ENCODE assay signal across 17 cellular contexts in the genomic region with DNA sequence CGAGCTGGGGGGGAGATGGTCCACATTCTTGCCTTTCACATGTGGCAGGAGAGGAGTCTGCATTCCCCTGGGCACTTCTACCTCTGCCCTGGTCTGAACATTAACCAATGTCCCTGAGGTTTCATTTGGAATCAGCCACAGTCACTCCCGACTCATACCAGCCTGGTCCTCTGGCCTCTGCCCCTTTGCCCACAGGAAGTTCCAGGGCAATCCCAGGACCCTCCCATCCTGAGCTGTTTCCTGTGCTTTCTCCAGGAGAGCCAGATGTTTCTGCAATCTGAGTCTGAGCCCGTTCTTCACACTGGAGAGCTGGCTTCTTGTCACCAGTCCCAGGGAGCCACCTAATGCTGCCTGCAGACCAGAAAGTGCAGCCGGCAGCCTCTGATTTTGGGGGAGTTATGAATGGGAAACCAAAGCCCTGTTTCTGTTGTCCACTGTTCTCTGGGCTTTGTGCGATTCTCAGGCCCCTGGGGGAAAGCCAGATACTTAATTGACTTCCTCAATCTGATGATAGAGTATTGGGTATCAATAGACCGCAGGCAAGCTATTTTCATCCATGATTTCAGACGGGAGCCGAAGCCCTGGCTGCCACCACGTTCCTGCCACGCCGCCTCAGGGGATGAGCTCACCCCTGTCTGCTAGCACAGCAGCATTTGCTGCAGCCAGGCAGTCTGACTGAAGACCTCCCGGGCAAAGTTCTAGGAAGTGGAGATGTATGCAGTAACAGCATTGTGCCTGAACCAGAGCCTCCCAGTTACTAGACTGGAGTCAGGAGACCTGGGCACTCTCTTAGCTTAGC.
A peak's percentile ranks its signal among the peaks of the same experiment; 100 is the strongest.
DNase-seq lines count a peak whose midpoint lies in the region; ATAC-seq and TF ChIP-seq lines count a peak whose summit lies in the region.
"Had no signal": no experiment of that assay in that cellular context is flagged by ENCODE, and none has a peak within 500 bp of the region (broad histone marks: within the 10 kb centered on the region; RNA-seq: fewer than 3 reads in every experiment).

No MANE protein-coding gene starts in this region.

- H3K27me3 ChIP-seq in right atrium auricular region (no peaks in the 10 kb centered on the region), spleen (replicated peaks in 1 of 7) (peaks cover 0 to 72% (median 3%) of the 10 kb centered on the region in 7 donors)

- H3K4me3 ChIP-seq in right atrium auricular region (no peak overlapping the region), fibroblast of villous mesenchyme (ENCODE audit: low read depth, low read length) (no peak overlapping the region), spleen (no peak overlapping the region)
- H3K4me3 ChIP-seq: esophagus muscularis mucosa, SJSA1, transverse colon had no signal

- TF ChIP-seq POLR2A in spleen (IDR thresholded peaks at IDR 0.05) = no peak

- H3K9me3 ChIP-seq in right atrium auricular region (no peaks in the 10 kb centered on the region), spleen (no peaks in the 10 kb centered on the region)
- H3K9me3 ChIP-seq: esophagus muscularis mucosa, SJSA1, transverse colon had no signal

- no peaks in the 10 kb centered on the region for H3K36me3 ChIP-seq in right atrium auricular region
- H3K36me3 ChIP-seq in spleen = no peaks in the 10 kb centered on the region
- H3K36me3 ChIP-seq: esophagus muscularis mucosa, SJSA1, transverse colon had no signal

- DNase-seq in right atrium auricular region (ENCODE audit: low spot score) = peak; percentile 68
- DNase-seq in left ventricle myocardium superior = no peak
- peak; percentile 39 for DNase-seq in SKM-1 treated with dmso at 0.1 percent for 144 hours (lab: John Stamatoyannopoulos, UW; ENCODE audit: unreplicated experiment)
- peak; percentile 37 for DNase-seq in fibroblast of villous mesenchyme (ENCODE audit: low read depth)
- no peak for DNase-seq in spleen
- DNase-seq: activated CD8-positive, alpha-beta memory T cell treated with anti-CD3 and anti-CD28 coated beads, Interleukin-2, amount 10 ng/mL, durations not matched to agents 7 days and 5 days; cerebellar nuclear complex; DMS53; NCI-H1694 treated with DMSO at 0.1 percent for 48 hours; NCI-H748 treated with DMSO at 0.1 percent for 48 hours; transverse colon had no signal

- intact Hi-C loops in left ventricle myocardium superior (cut with micrococcal nuclease) = no loop called here
- intact Hi-C loops in spleen (cut with DNase I; ENCODE audit: low total_unique reads) = no loop called here

- TF ChIP-seq CTCF in right atrium auricular region (IDR thresholded peaks at IDR 0.05) (no peak), fibroblast of villous mesenchyme (IDR thresholded peaks at IDR 0.05; ENCODE audit: insufficient read depth, low read depth, low read length) (no peak), spleen (IDR thresholded peaks at IDR 0.05 in 8 of 11, conservative IDR thresholded peaks at IDR 0.05 in 3 of 11) (no peak)

- H3K4me1 ChIP-seq in right atrium auricular region (peaks cover 0 to 16% of the 10 kb centered on the region in 2 donors), spleen (peaks cover 4 to 20% (median 17%) of the 10 kb centered on the region in 6 donors)
- H3K4me1 ChIP-seq: parathyroid adenoma, SJSA1 had no signal

- H3K27ac ChIP-seq in right atrium auricular region = peak overlapping the region in 1 of 2 donors; percentile 45
- H3K27ac ChIP-seq in spleen = no peak overlapping the region
- H3K27ac ChIP-seq: esophagus muscularis mucosa, parathyroid adenoma, SJSA1, transverse colon had no signal

- ATAC-seq in left ventricle myocardium superior = no peak
- no peak for ATAC-seq in GM18868 (IDR thresholded peaks at IDR 0.05; ENCODE audit: unreplicated experiment)
- ATAC-seq in GM21423 (IDR thresholded peaks at IDR 0.05; ENCODE audit: unreplicated experiment) = no peak
- ATAC-seq in HG03442 (IDR thresholded peaks at IDR 0.05; ENCODE audit: unreplicated experiment) = no peak
- ATAC-seq: activated CD8-positive, alpha-beta memory T cell treated with anti-CD3 and anti-CD28 coated beads, Interleukin-2, amount 10 ng/mL, durations not matched to agents 7 days and 5 days had no signal

- WGBS in spleen, 5 donors = 54 to 67% (median 62%) methylated on average over 7 to 12 of the region's 12 CpGs

Comparison
In these comparisons a context has a peak if more than half of its experiments do, and no peak if none do; other contexts are left out.
1. DNase-seq: peak in right atrium auricular region (single experiment), SKM-1 treated with dmso at 0.1 percent for 144 hours (single experiment) and fibroblast of villous mesenchyme (single experiment); none in left ventricle myocardium superior (single experiment) and spleen (single experiment).